1 cellular context compared by ENCODE assay signal in genomic region chr5:159458217-159458711, GRCh38.
TF ChIP-seq lines count a peak whose summit lies in the region.

No MANE protein-coding gene starts in this region.

TF ChIP-seq in GM23338, 12 proteins besides CTCF, POLR2A, EP300 and RAD21 (continued from another document):
- TF ChIP-seq ETS1 (IDR thresholded peaks at IDR 0.05) (no peak), EZH2 (IDR thresholded peaks at IDR 0.05; ENCODE audit: low read depth, unreplicated experiment) (no peak), NANOG (IDR thresholded peaks at IDR 0.05; ENCODE audit: borderline replicate concordance) (no peak)
